In the genomic region with DNA sequence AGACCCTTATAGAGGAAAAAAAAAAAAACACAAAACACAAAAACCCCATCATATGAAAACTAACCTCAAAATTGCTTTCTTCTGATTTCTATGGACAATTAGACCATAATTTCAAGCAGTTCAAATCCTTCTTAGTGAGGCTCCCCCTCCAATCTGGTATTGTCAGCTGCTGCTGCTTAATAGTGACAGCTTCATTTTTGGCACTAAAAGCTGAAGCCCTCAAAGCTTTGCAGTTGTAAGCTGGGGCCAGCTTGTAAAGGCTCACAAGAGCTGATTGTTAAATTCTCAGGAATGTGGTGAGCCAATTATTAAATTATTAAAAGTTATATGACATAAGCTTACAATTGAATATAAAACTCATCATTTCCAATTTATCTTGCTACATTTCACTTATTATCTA, we compare ENCODE assay signal across 18 cellular contexts. TPM values are rescaled to one million over a fixed set of nuclear protein-coding genes. Genes with fewer than 3 reads are reported as not detected.
DNase-seq lines count a peak whose midpoint lies in the region; ATAC-seq and TF ChIP-seq lines count a peak whose summit lies in the region.
"Had no signal": no experiment of that assay in that cellular context is flagged by ENCODE, and none has a peak within 500 bp of the region (broad histone marks: within the 10 kb centered on the region; RNA-seq: fewer than 3 reads in every experiment).

No MANE protein-coding gene starts in this region.

- H3K4me3 ChIP-seq in fibroblast of lung (replicated peaks in 1 of 4; ENCODE audit: control extremely low read depth in 1 of 4, insufficient read depth in 1 of 4, low read depth in 3 of 4, low read length in 4 of 4), result no peak overlapping the region
- H3K4me3 ChIP-seq in rectal smooth muscle tissue (ENCODE audit: low read length), result no peak overlapping the region
- H3K4me3 ChIP-seq: K562 had no signal

- no peaks in the 10 kb centered on the region for H4K20me1 ChIP-seq in fibroblast of lung (ENCODE audit: control insufficient read depth, extremely low read depth, insufficient read depth, low read length)

- H3K4me1 ChIP-seq in fibroblast of lung (ENCODE audit: control insufficient read depth, extremely low read depth, insufficient read depth, low read length), result peaks cover 9% of the 10 kb centered on the region
- H3K4me1 ChIP-seq in rectal smooth muscle tissue (ENCODE audit: control insufficient read depth, insufficient read depth, low read length), result peaks cover 16% of the 10 kb centered on the region

- H3K4me2 ChIP-seq in fibroblast of lung (ENCODE audit: extremely low read depth, insufficient read depth, low read length), result peak overlapping the region; percentile 7

- POLR2A ChIA-PET in CD4-positive, alpha-beta T cell (lab: Charles Lee), result interaction anchor here (0.6 kb wide), 1 partner anchor 970 kb away, joined by 3 read pairs; no protein-coding TSS in a partner anchor

- H3K9ac ChIP-seq in fibroblast of lung (ENCODE audit: insufficient read depth, low read length), result no peak overlapping the region
- H3K9ac ChIP-seq in rectal smooth muscle tissue (ENCODE audit: low read length), result no peak overlapping the region

- ATAC-seq in CD4-positive, alpha-beta T cell (ENCODE audit: poor library complexity), result no peak
- no peak for ATAC-seq in GM18519 (IDR thresholded peaks at IDR 0.05; ENCODE audit: low FRiP score, unreplicated experiment)
- no peak for ATAC-seq in left ventricle myocardium superior
- no peak for ATAC-seq in HG03521 (IDR thresholded peaks at IDR 0.05; ENCODE audit: unreplicated experiment)
- ATAC-seq: K562; stimulated activated naive CD8-positive, alpha-beta T cell treated with anti-CD3 and anti-CD28 coated beads, Interleukin-15, amount 100 ng/mL, for 72 hours had no signal

- no peaks in the 10 kb centered on the region for H3K9me3 ChIP-seq in CD4-positive, alpha-beta T cell (ENCODE audit: control insufficient read depth, low read length)
- no peaks in the 10 kb centered on the region for H3K9me3 ChIP-seq in fibroblast of lung (ENCODE audit: control insufficient read depth, insufficient read depth, low read depth, low read length)
- H3K9me3 ChIP-seq: neutrophil had no signal

- intact Hi-C loops in CD4-positive, alpha-beta T cell (cut with DNase I, micrococcal nuclease), result no loop called here
- intact Hi-C loops in left ventricle myocardium superior (cut with micrococcal nuclease), result no loop called here

- no peak overlapping the region for H3K27ac ChIP-seq in CD4-positive, alpha-beta T cell (ENCODE audit: low read depth, low read length)
- no peak overlapping the region for H3K27ac ChIP-seq in fibroblast of lung (ENCODE audit: insufficient read depth, low read length)
- H3K27ac ChIP-seq in rectal smooth muscle tissue (ENCODE audit: low read depth, low read length), result peak overlapping the region; percentile 75
- H3K27ac ChIP-seq: neutrophil had no signal

- H3K36me3 Mint-ChIP-seq in CD4-positive, alpha-beta T cell (ENCODE audit: low read depth), result no peaks in the 10 kb centered on the region

- no peak for TF ChIP-seq CTCF in CD4-positive, alpha-beta T cell (IDR thresholded peaks at IDR 0.05)
- no peak for TF ChIP-seq CTCF in fibroblast of lung (conservative IDR thresholded peaks at IDR 0.05 in 1 of 2, IDR thresholded peaks at IDR 0.05 in 1 of 2; ENCODE audit: low read depth in 1 of 2, low read length in 2 of 2)

- H3K27ac Mint-ChIP-seq in CD4-positive, alpha-beta T cell, result peak overlapping the region; percentile 48
- H3K27ac Mint-ChIP-seq: activated CD4-positive, alpha-beta T cell treated with anti-CD3 and anti-CD28 coated beads, Interleukin-2, amount 10 ng/mL, durations not matched to agents 7 days and 5 days; stimulated activated naive CD8-positive, alpha-beta T cell treated with anti-CD3 and anti-CD28 coated beads, Interleukin-15, amount 100 ng/mL, for 72 hours had no signal

- no peak for DNase-seq in CD4-positive, alpha-beta T cell
- peak; percentile 85 for DNase-seq in NCI-H1694 treated with DMSO at 0.1 percent for 48 hours (lab: John Stamatoyannopoulos, UW)
- no peak for DNase-seq in fibroblast of lung (ENCODE audit: low read depth in 2 of 2)
- DNase-seq in left ventricle myocardium superior, result no peak
- DNase-seq in stimulated activated naive CD4-positive, alpha-beta T cell treated with Interleukin-2 at 50 U/mL for 16 hours (lab: John Stamatoyannopoulos, UW), result no peak
- DNase-seq: activated CD4-positive, alpha-beta T cell treated with anti-CD3 and anti-CD28 coated beads, Interleukin-2, amount 10 ng/mL, durations not matched to agents 7 days and 5 days; activated gamma-delta T cell; amniotic stem cell; HCEC 1CT; NCI-H2081; NCI-H774; stimulated activated CD4-positive, alpha-beta T cell treated with anti-CD3 and anti-CD28 coated beads, Interleukin-1b, Interleukin-23, amount 100 ng/mL, for 48 hours; stimulated activated naive CD8-positive, alpha-beta T cell treated with anti-CD3 and anti-CD28 coated beads, Interleukin-15, amount 100 ng/mL, for 72 hours had no signal

- no peak overlapping the region for H3K4me3 Mint-ChIP-seq in CD4-positive, alpha-beta T cell
- H3K4me3 Mint-ChIP-seq: activated CD4-positive, alpha-beta T cell treated with anti-CD3 and anti-CD28 coated beads, Interleukin-2, amount 10 ng/mL, durations not matched to agents 7 days and 5 days; stimulated activated naive CD8-positive, alpha-beta T cell treated with anti-CD3 and anti-CD28 coated beads, Interleukin-15, amount 100 ng/mL, for 72 hours had no signal

- peaks cover 76% of the 10 kb centered on the region for H3K4me1 Mint-ChIP-seq in CD4-positive, alpha-beta T cell (ENCODE audit: low read depth)

- CTCF ChIA-PET in CD4-positive, alpha-beta T cell (lab: Charles Lee), result interaction anchor here (0.6 kb wide), 1 partner anchor 72 kb away, joined by 3 read pairs; no protein-coding TSS in a partner anchor

- no peaks in the 10 kb centered on the region for H3K27me3 ChIP-seq in CD4-positive, alpha-beta T cell (ENCODE audit: control insufficient read depth, insufficient read depth, low read length)
- H3K27me3 ChIP-seq in fibroblast of lung (ENCODE audit: control insufficient read depth, insufficient read depth, low read length) (no peaks in the 10 kb centered on the region), rectal smooth muscle tissue (ENCODE audit: control insufficient read depth, insufficient read depth, low read length) (no peaks in the 10 kb centered on the region)
- H3K27me3 ChIP-seq: neutrophil had no signal

- no peaks in the 10 kb centered on the region for H3K27me3 Mint-ChIP-seq in CD4-positive, alpha-beta T cell
- H3K27me3 Mint-ChIP-seq: activated CD4-positive, alpha-beta T cell treated with anti-CD3 and anti-CD28 coated beads, Interleukin-2, amount 10 ng/mL, durations not matched to agents 7 days and 5 days had no signal

- no peaks in the 10 kb centered on the region for H3K9me3 Mint-ChIP-seq in CD4-positive, alpha-beta T cell
- H3K9me3 Mint-ChIP-seq: activated CD4-positive, alpha-beta T cell treated with anti-CD3 and anti-CD28 coated beads, Interleukin-2, amount 10 ng/mL, durations not matched to agents 7 days and 5 days; stimulated activated naive CD8-positive, alpha-beta T cell treated with anti-CD3 and anti-CD28 coated beads, Interleukin-15, amount 100 ng/mL, for 72 hours had no signal

- no peaks in the 10 kb centered on the region for H3K36me3 ChIP-seq in fibroblast of lung (ENCODE audit: control insufficient read depth, insufficient read depth, low read length)
- no peaks in the 10 kb centered on the region for H3K36me3 ChIP-seq in rectal smooth muscle tissue (ENCODE audit: control insufficient read depth, insufficient read depth, low read length)
- H3K36me3 ChIP-seq: neutrophil had no signal

- H3K79me2 ChIP-seq in fibroblast of lung (ENCODE audit: control insufficient read depth, insufficient read depth, low read length), result no peaks in the 10 kb centered on the region

- no peak overlapping the region for H2AFZ ChIP-seq in fibroblast of lung (ENCODE audit: low read length)

RNA-seq across cellular contexts. Expression of a gene that starts 21.9 kb away (rescaled TPM):
- total RNA-seq in CD4-positive, alpha-beta T cell, result 10 to 100 TPM; 27.3 to 29.2 TPM
- total RNA-seq in fibroblast of lung (5.1 and 9.4 TPM in 2 replicates), left ventricle myocardium superior (3.7 TPM)
- 5.1 and 6.0 TPM in 2 replicates for polyA plus RNA-seq in fibroblast of lung
- 7.5 and 8.2 TPM in 2 replicates for polyA plus RNA-seq in fibroblast of lung (2012)
- 1.7 and 4.2 TPM in 2 replicates for polyA minus RNA-seq in fibroblast of lung (ENCODE audit: low replicate concordance)
